In genomic region chr2:61670591-61671503, GRCh38 we compare ENCODE assay signal across 8 cellular contexts.
DNase-seq lines count a peak whose midpoint lies in the region; ATAC-seq, FAIRE-seq and TF ChIP-seq lines count a peak whose summit lies in the region.

No MANE protein-coding gene starts in this region.

- H3K36me3 ChIP-seq in BJ (ENCODE audit: control insufficient read depth, insufficient read depth, low read length) (no peaks in the 10 kb centered on the region), right atrium auricular region (no peaks in the 10 kb centered on the region)

- ATAC-seq in activated naive CD8-positive, alpha-beta T cell treated with anti-CD3 and anti-CD28 coated beads, Interleukin-2, amount 10 ng/mL, durations not matched to agents 7 days and 5 days (ENCODE audit: low read depth) = peak; percentile 77
- ATAC-seq in sciatic nerve (peak; percentile 85), GM19452 (IDR thresholded peaks at IDR 0.05; ENCODE audit: unreplicated experiment) (no peak)

- H3K27ac ChIP-seq in right atrium auricular region = peak overlapping the region; percentile 78 to 87

- H3K9me3 ChIP-seq in right atrium auricular region = no peaks in the 10 kb centered on the region

- peak; percentile 73 for FAIRE-seq in GM19239 (lab: Jason Lieb, UNC)
- no peak for FAIRE-seq in HTR-8/SVneo (lab: Jason Lieb, UNC)

- H3K4me3 ChIP-seq in BJ (ENCODE audit: low read depth, low read length) (0 out of 2 replicates have a peak overlapping the region, but pooled peaks have one; percentile 10), right atrium auricular region (peak overlapping the region; percentile 10 to 25)

- TF ChIP-seq CTCF in BJ (IDR thresholded peaks at IDR 0.05; ENCODE audit: insufficient read depth, low read depth, low read length) (no peak), right atrium auricular region (IDR thresholded peaks at IDR 0.05) (no peak)

- intact Hi-C loops in sciatic nerve (cut with DNase I) = no loop called here

- POLR2A ChIA-PET in BJ (lab: Charles Lee) = no interaction called here
- POLR2A ChIA-PET in activated naive CD8-positive, alpha-beta T cell treated with anti-CD3 and anti-CD28 coated beads, Interleukin-2, amount 10 ng/mL, durations not matched to agents 7 days and 5 days (lab: Charles Lee) = interaction anchor here (0.5 to 3.0 kb wide), 3 partner anchors 32 to 202 kb away, joined by 3 to 15 read pairs (median 3); partner anchors contain the start of gene XPO1

- peak overlapping the region; percentile 83 for H3K4me3 Mint-ChIP-seq in activated naive CD8-positive, alpha-beta T cell treated with anti-CD3 and anti-CD28 coated beads, Interleukin-2, amount 10 ng/mL, durations not matched to agents 7 days and 5 days

- peaks cover 15% of the 10 kb centered on the region for H3K9me3 Mint-ChIP-seq in activated naive CD8-positive, alpha-beta T cell treated with anti-CD3 and anti-CD28 coated beads, Interleukin-2, amount 10 ng/mL, durations not matched to agents 7 days and 5 days

- CTCF ChIA-PET in BJ (lab: Yijun Ruan, JAX) = interaction anchor here (0.6 to 1.5 kb wide), 5 partner anchors 9 to 12 kb away, joined by 3 to 6 read pairs (median 3); no protein-coding TSS in a partner anchor

- H3K27me3 Mint-ChIP-seq in activated naive CD8-positive, alpha-beta T cell treated with anti-CD3 and anti-CD28 coated beads, Interleukin-2, amount 10 ng/mL, durations not matched to agents 7 days and 5 days = no peaks in the 10 kb centered on the region

- H3K27ac Mint-ChIP-seq in activated naive CD8-positive, alpha-beta T cell treated with anti-CD3 and anti-CD28 coated beads, Interleukin-2, amount 10 ng/mL, durations not matched to agents 7 days and 5 days = peak overlapping the region; percentile 91

- H3K4me1 ChIP-seq in right atrium auricular region = peaks cover 0 to 22% of the 10 kb centered on the region in 2 donors

- no peak for DNase-seq in BJ (ENCODE audit: low read depth)
- peak; percentile 43 for DNase-seq in GM19239 (ENCODE audit: insufficient read length, low spot score)
- DNase-seq in HTR-8/SVneo (ENCODE audit: insufficient read length, low spot score) = peak; percentile 31
- DNase-seq in activated naive CD8-positive, alpha-beta T cell treated with anti-CD3 and anti-CD28 coated beads, Interleukin-2, amount 10 ng/mL, durations not matched to agents 7 days and 5 days = no peak
- DNase-seq in right atrium auricular region (ENCODE audit: low spot score) = peak; percentile 82
- DNase-seq in sciatic nerve (ENCODE audit: low spot score) = no peak
- no peak for DNase-seq in NCI-H2081 treated with DMSO at 0.1 percent for 48 hours (lab: John Stamatoyannopoulos, UW)

- H3K36me3 Mint-ChIP-seq in activated naive CD8-positive, alpha-beta T cell treated with anti-CD3 and anti-CD28 coated beads, Interleukin-2, amount 10 ng/mL, durations not matched to agents 7 days and 5 days = peaks cover 13% of the 10 kb centered on the region

- H3K27me3 ChIP-seq in BJ (ENCODE audit: control insufficient read depth, insufficient read depth, low read length) = no peaks in the 10 kb centered on the region; the same call in 1 of the 2 replicates
- no peaks in the 10 kb centered on the region for H3K27me3 ChIP-seq in right atrium auricular region

- H3K4me1 Mint-ChIP-seq in activated naive CD8-positive, alpha-beta T cell treated with anti-CD3 and anti-CD28 coated beads, Interleukin-2, amount 10 ng/mL, durations not matched to agents 7 days and 5 days = peaks cover 17% of the 10 kb centered on the region

Comparison
In these comparisons a context has a peak if more than half of its experiments do, and no peak if none do; other contexts are left out.
1. DNase-seq: peak in GM19239 (single experiment), HTR-8/SVneo (single experiment) and right atrium auricular region (single experiment); none in BJ (single experiment), activated naive CD8-positive, alpha-beta T cell treated with anti-CD3 and anti-CD28 coated beads, Interleukin-2, amount 10 ng/mL, durations not matched to agents 7 days and 5 days (single experiment), sciatic nerve (single experiment) and NCI-H2081 treated with DMSO at 0.1 percent for 48 hours (single experiment).